In the genomic region with DNA sequence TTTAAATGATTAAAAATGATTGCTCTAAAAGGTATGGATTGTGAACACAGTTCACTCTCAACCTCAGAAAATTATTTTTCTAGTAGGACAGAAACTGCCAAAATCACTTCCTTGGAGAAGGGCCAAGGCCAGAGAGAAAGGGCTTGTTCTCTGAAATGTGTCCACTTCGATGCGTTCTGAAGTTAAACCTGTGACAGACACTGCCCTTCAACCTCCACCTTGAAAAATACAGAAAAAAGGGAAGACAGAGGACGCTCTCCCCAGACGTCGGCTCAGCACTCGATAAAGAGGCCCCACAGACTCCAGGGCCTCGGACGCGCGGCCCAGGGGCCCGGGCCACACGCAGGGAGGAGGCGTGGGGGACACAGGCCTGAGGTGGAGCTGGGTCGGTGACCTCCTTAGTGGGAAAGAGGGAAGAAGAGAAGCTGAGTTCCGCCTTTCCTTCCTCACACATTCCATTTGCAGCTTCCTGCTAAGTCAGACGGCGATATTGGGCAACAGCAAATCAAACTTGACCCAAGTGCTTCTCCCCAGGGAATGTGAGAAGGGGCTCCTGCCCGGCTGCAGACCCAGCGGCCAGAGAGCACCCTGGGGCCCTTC, we compare ENCODE assay signal across 8 cellular contexts.
DNase-seq lines count a peak whose midpoint lies in the region; ATAC-seq and TF ChIP-seq lines count a peak whose summit lies in the region.

No MANE protein-coding gene starts in this region.

- H4K20me1 ChIP-seq in fibroblast of lung (ENCODE audit: control insufficient read depth, extremely low read depth, insufficient read depth, low read length), result no peaks in the 10 kb centered on the region

- H3K4me1 ChIP-seq in Peyer's patch (peaks cover 3 to 48% (median 38%) of the 10 kb centered on the region in 4 donors), fibroblast of lung (ENCODE audit: control insufficient read depth, extremely low read depth, insufficient read depth, low read length) (peaks cover 44% of the 10 kb centered on the region), trophoblast cell (ENCODE audit: control insufficient read depth in 1 of 2, insufficient read depth in 2 of 2, low read length in 2 of 2) (peaks cover 19 to 25% of the 10 kb centered on the region in 2 experiments)

- no peaks in the 10 kb centered on the region for H3K9me3 ChIP-seq in Peyer's patch
- H3K9me3 ChIP-seq in fibroblast of lung (ENCODE audit: control insufficient read depth, insufficient read depth, low read depth, low read length), result no peaks in the 10 kb centered on the region
- H3K9me3 ChIP-seq in trophoblast cell (ENCODE audit: insufficient read depth, low read depth, low read length), result no peaks in the 10 kb centered on the region

- H3K27ac ChIP-seq in Peyer's patch (peak overlapping the region; percentile 83 to 93 (median 86)), fibroblast of lung (ENCODE audit: insufficient read depth, low read length) (peak overlapping the region; percentile 99), trophoblast cell (ENCODE audit: low read depth, low read length) (peak overlapping the region; percentile 67)

- H3K14ac ChIP-seq in trophoblast cell (ENCODE audit: low read length), result peak overlapping the region; percentile 77

- no peak for TF ChIP-seq CTCF in Peyer's patch (IDR thresholded peaks at IDR 0.05)
- no peak for TF ChIP-seq CTCF in fibroblast of lung (conservative IDR thresholded peaks at IDR 0.05 in 1 of 2, IDR thresholded peaks at IDR 0.05 in 1 of 2; ENCODE audit: low read depth in 1 of 2, low read length in 2 of 2)

- no peak overlapping the region for H2BK5ac ChIP-seq in trophoblast cell (ENCODE audit: low read depth, low read length, poor library complexity)

- no peak overlapping the region for H3K18ac ChIP-seq in trophoblast cell (ENCODE audit: low read length)

- H3K27me3 ChIP-seq in Peyer's patch, result no peaks in the 10 kb centered on the region
- no peaks in the 10 kb centered on the region for H3K27me3 ChIP-seq in fibroblast of lung (ENCODE audit: control insufficient read depth, insufficient read depth, low read length)
- no peaks in the 10 kb centered on the region for H3K27me3 ChIP-seq in trophoblast cell (ENCODE audit: insufficient read depth, low read length)

- no peak overlapping the region for H3K4ac ChIP-seq in trophoblast cell (ENCODE audit: low read depth, low read length)

- H2BK120ac ChIP-seq in trophoblast cell (ENCODE audit: insufficient read depth, low read length, poor library complexity), result peak overlapping the region; percentile 65

- peak overlapping the region; percentile 91 for H2BK12ac ChIP-seq in trophoblast cell (ENCODE audit: low read length)

- H3K36me3 ChIP-seq in Peyer's patch (no peaks in the 10 kb centered on the region), fibroblast of lung (ENCODE audit: control insufficient read depth, insufficient read depth, low read length) (peaks cover 4% of the 10 kb centered on the region), trophoblast cell (ENCODE audit: control insufficient read depth in 1 of 2, insufficient read depth in 2 of 2, low read length in 2 of 2) (peaks cover 3 to 6% of the 10 kb centered on the region in 2 experiments)

- H3K4me2 ChIP-seq in fibroblast of lung (ENCODE audit: extremely low read depth, insufficient read depth, low read length), result peak overlapping the region; percentile 47
- no peak overlapping the region for H3K4me2 ChIP-seq in trophoblast cell (ENCODE audit: low read length)

- WGBS in trophoblast cell (ENCODE audit: extremely low coverage, insufficient coverage, insufficient read length), result no CpG with 5 or more reads among the region's 19 CpGs

- peak overlapping the region; percentile 77 for H4K8ac ChIP-seq in trophoblast cell (ENCODE audit: low read depth, low read length)

- H3K9ac ChIP-seq in fibroblast of lung (ENCODE audit: insufficient read depth, low read length) (peak overlapping the region; percentile 39), trophoblast cell (ENCODE audit: low read length) (no peak overlapping the region)

- H2AK5ac ChIP-seq in trophoblast cell (ENCODE audit: low read length), result no peak overlapping the region

- H3K4me3 ChIP-seq in Peyer's patch, result no peak overlapping the region
- H3K4me3 ChIP-seq in fibroblast of lung (replicated peaks in 1 of 4; ENCODE audit: control extremely low read depth in 1 of 4, insufficient read depth in 1 of 4, low read depth in 3 of 4, low read length in 4 of 4), result no peak overlapping the region
- no peak overlapping the region for H3K4me3 ChIP-seq in trophoblast cell (ENCODE audit: low read depth, low read length)

- DNase-seq in EH (ENCODE audit: low read depth) (peak; percentile 82), Peyer's patch (peak in 2 of 3 donors; percentile 35 to 51), fibroblast of lung (ENCODE audit: low read depth in 2 of 2) (peak; percentile 64 to 81), trophoblast cell (peak in 1 of 2 donors; percentile 27), dedifferentiated amniotic fluid mesenchymal stem cell (ENCODE audit: extremely low spot score) (no peak)
- no peak for DNase-seq in stimulated activated naive CD4-positive, alpha-beta T cell treated with Interleukin-2 at 50 U/mL for 16 hours (lab: John Stamatoyannopoulos, UW)
- DNase-seq in stimulated activated CD4-positive, alpha-beta T cell treated with anti-CD3 and anti-CD28 coated beads, Interleukin-12 subunit alpha, Interleukin-12 subunit beta, amount 100 ng/mL, for 4 hours, result no peak

- H2AFZ ChIP-seq in fibroblast of lung (ENCODE audit: low read length) (no peak overlapping the region), trophoblast cell (ENCODE audit: insufficient read depth, low read length, poor library complexity) (no peak overlapping the region)

- no peak overlapping the region for H3K23ac ChIP-seq in trophoblast cell (ENCODE audit: low read length)

- peaks cover 33% of the 10 kb centered on the region for H3K79me1 ChIP-seq in trophoblast cell (ENCODE audit: low read length)

- H3K79me2 ChIP-seq in fibroblast of lung (ENCODE audit: control insufficient read depth, insufficient read depth, low read length), result peaks cover 51% of the 10 kb centered on the region
- H3K79me2 ChIP-seq in trophoblast cell (ENCODE audit: control insufficient read depth, insufficient read depth, low read length, poor library complexity), result peaks cover 8% of the 10 kb centered on the region

- H4K91ac ChIP-seq in trophoblast cell (ENCODE audit: low read depth, low read length), result peak overlapping the region; percentile 59

- no peak for ATAC-seq in HG03342 (IDR thresholded peaks at IDR 0.05; ENCODE audit: unreplicated experiment)

- TF ChIP-seq POLR2A in Peyer's patch (IDR thresholded peaks at IDR 0.05), result no peak

- no peak overlapping the region for H4K12ac ChIP-seq in trophoblast cell (ENCODE audit: low read depth, low read length)

Comparison
In these comparisons a context has a peak if more than half of its experiments do, and no peak if none do; other contexts are left out.
1. DNase-seq: peak in EH (single experiment), Peyer's patch (2 of 3) and fibroblast of lung (2 of 2); none in stimulated activated naive CD4-positive, alpha-beta T cell treated with Interleukin-2 at 50 U/mL for 16 hours (single experiment), dedifferentiated amniotic fluid mesenchymal stem cell (single experiment) and stimulated activated CD4-positive, alpha-beta T cell treated with anti-CD3 and anti-CD28 coated beads, Interleukin-12 subunit alpha, Interleukin-12 subunit beta, amount 100 ng/mL, for 4 hours (single experiment).
2. Peak in every context shown above with its lines, with median percentiles within 50 percentile points of each other: H3K27ac ChIP-seq.